9 cellular contexts compared by ENCODE assay signal in the genomic region with DNA sequence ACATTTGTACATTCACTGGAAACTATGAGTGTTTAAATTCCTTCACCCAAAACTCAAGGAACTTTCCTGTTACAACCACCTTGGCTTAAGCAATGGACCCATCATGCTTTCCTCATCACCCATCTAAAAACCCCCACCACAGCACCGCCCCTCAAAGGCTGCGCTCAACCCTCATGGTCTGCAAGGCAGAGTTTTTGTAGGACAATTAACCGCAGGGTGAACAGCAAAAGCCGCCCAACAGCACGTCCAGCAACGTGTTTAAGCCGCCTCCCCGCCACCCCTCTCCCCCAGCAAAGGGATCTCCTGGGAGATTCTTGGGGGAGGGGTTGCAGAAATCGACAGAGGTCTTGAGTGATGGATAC. TPM values are rescaled to one million over a fixed set of nuclear protein-coding genes. Genes with fewer than 3 reads are reported as not detected.
DNase-seq lines count a peak whose midpoint lies in the region; TF ChIP-seq lines count a peak whose summit lies in the region.
"Had no signal": no experiment of that assay in that cellular context is flagged by ENCODE, and none has a peak within 500 bp of the region (broad histone marks: within the 10 kb centered on the region; RNA-seq: fewer than 3 reads in every experiment).

No MANE protein-coding gene starts in this region.

- H2AK5ac ChIP-seq in neuronal stem cell (ENCODE audit: low read depth, low read length): no peak overlapping the region

- no CpG with 5 or more reads among the region's 9 CpGs for WGBS in neuronal stem cell (ENCODE audit: extremely low coverage in 2 of 2, insufficient read length in 2 of 2, insufficient replicate concordance in 1 of 2), 2 donors

- peaks cover 2 to 20% of the 10 kb centered on the region in 2 donors for H3K4me1 ChIP-seq in neuronal stem cell (ENCODE audit: control insufficient read depth in 2 of 2, insufficient read depth in 1 of 2, low read depth in 1 of 2, low read length in 2 of 2)

- H3K18ac ChIP-seq in neuronal stem cell (ENCODE audit: low read length): no peak overlapping the region

- H3K23ac ChIP-seq in neuronal stem cell (ENCODE audit: low read depth, low read length, poor library complexity): no peak overlapping the region

- no peak overlapping the region for H4K91ac ChIP-seq in neuronal stem cell (ENCODE audit: low read depth, low read length, poor library complexity)

- no peak overlapping the region for H3K9ac ChIP-seq in neuronal stem cell (ENCODE audit: low read depth, low read length, poor library complexity)

- CTCF ChIA-PET in BJ (lab: Yijun Ruan, JAX): interaction anchor here (0.8 to 1.5 kb wide), 3 partner anchors 176 to 190 kb away, joined by 3 to 6 read pairs (median 3); no protein-coding TSS in a partner anchor

- H2AFZ ChIP-seq in neuronal stem cell (ENCODE audit: low read length): peak overlapping the region; percentile 100

- H4K8ac ChIP-seq in neuronal stem cell (ENCODE audit: low read depth, low read length): no peak overlapping the region

- no peak overlapping the region for H2BK120ac ChIP-seq in neuronal stem cell (ENCODE audit: low read depth, low read length)

- H2BK5ac ChIP-seq in neuronal stem cell (ENCODE audit: low read length): no peak overlapping the region

- no peak overlapping the region for H3K14ac ChIP-seq in neuronal stem cell (ENCODE audit: low read length)

- no peak for DNase-seq in BJ (ENCODE audit: low read depth)
- peak; percentile 23 for DNase-seq in NCI-H2227 (lab: John Stamatoyannopoulos, UW; ENCODE audit: unreplicated experiment)
- DNase-seq in fibroblast of pulmonary artery (ENCODE audit: low read depth): peak; percentile 56
- DNase-seq in neuronal stem cell (ENCODE audit: low spot score): peak; percentile 29
- no peak for DNase-seq in kidney glomerular epithelial cell (lab: John Stamatoyannopoulos, UW)
- no peak for DNase-seq in GM19238 (ENCODE audit: insufficient read length, low spot score)
- no peak for DNase-seq in NCI-H1048 (lab: John Stamatoyannopoulos, UW)
- no peak for DNase-seq in NK-92 treated with Interleukin-12 subunit alpha and Interleukin-12 subunit beta, amount 100 ng/mL, for 24 hours (lab: John Stamatoyannopoulos, UW)
- DNase-seq: cerebellar nuclear complex had no signal

- peak overlapping the region; percentile 72 for H3K4me2 ChIP-seq in neuronal stem cell (ENCODE audit: insufficient read depth, low read length, poor library complexity, severe bottlenecking)

- no peak overlapping the region for H3K4ac ChIP-seq in neuronal stem cell (ENCODE audit: low read length)

- POLR2A ChIA-PET in BJ (lab: Charles Lee): no interaction called here

- TF ChIP-seq CTCF in BJ (IDR thresholded peaks at IDR 0.05; ENCODE audit: insufficient read depth, low read depth, low read length) (no peak), fibroblast of pulmonary artery (IDR thresholded peaks at IDR 0.05; ENCODE audit: low read length, missing control alignments) (no peak)

- peak overlapping the region; percentile 49; the same call in 1 of the 2 replicates for H3K4me3 ChIP-seq in BJ (ENCODE audit: low read depth, low read length)
- peak overlapping the region; percentile 78 for H3K4me3 ChIP-seq in fibroblast of pulmonary artery (replicated peaks; ENCODE audit: low read depth, low read length)
- peak overlapping the region; percentile 80 to 96 for H3K4me3 ChIP-seq in neuronal stem cell (ENCODE audit: low read length in 2 of 2)

- no peaks in the 10 kb centered on the region for H3K9me3 ChIP-seq in neuronal stem cell (replicated peaks in 1 of 2; ENCODE audit: control insufficient read depth in 2 of 2, insufficient read depth in 1 of 2, low read depth in 1 of 2, low read length in 2 of 2)

- no peaks in the 10 kb centered on the region for H3K36me3 ChIP-seq in BJ (ENCODE audit: control insufficient read depth, insufficient read depth, low read length)
- H3K36me3 ChIP-seq in neuronal stem cell (replicated peaks in 1 of 2; ENCODE audit: control insufficient read depth in 2 of 2, insufficient read depth in 2 of 2, low read length in 2 of 2): no peaks in the 10 kb centered on the region

- no peaks in the 10 kb centered on the region for H3K79me1 ChIP-seq in neuronal stem cell (ENCODE audit: low read depth, low read length)

- H2BK12ac ChIP-seq in neuronal stem cell (ENCODE audit: low read length): no peak overlapping the region

- H3K27ac ChIP-seq in neuronal stem cell (replicated peaks; ENCODE audit: low read length): no peak overlapping the region

- H3K27me3 ChIP-seq in BJ (ENCODE audit: control insufficient read depth, insufficient read depth, low read length) (peaks cover 17% of the 10 kb centered on the region), neuronal stem cell (ENCODE audit: control insufficient read depth in 3 of 3, insufficient read depth in 3 of 3, low read depth in 1 of 3, low read length in 3 of 3) (no peaks in the 10 kb centered on the region)

- H2BK15ac ChIP-seq in neuronal stem cell (ENCODE audit: low read length): no peak overlapping the region

RNA-seq across cellular contexts. Expression of gene ROR2, which starts 2.0 kb away (rescaled TPM):
- 0.59 and 1.1 TPM in 2 replicates for polyA plus RNA-seq in BJ (2011; rRNA removed)
- polyA minus RNA-seq in BJ (2011; rRNA and poly(A)+ RNA removed): 0.90 and 1.4 TPM in 2 replicates
- polyA plus RNA-seq in neuronal stem cell (2013, experiment 1 of 2): 14.0 TPM
- polyA plus RNA-seq in neuronal stem cell (2013, experiment 2 of 2): 13.8 TPM

Comparison
In these comparisons a context has a peak if more than half of its experiments do, and no peak if none do; other contexts are left out.
1. DNase-seq: peak in NCI-H2227 (single experiment), fibroblast of pulmonary artery (single experiment) and neuronal stem cell (single experiment); none in BJ (single experiment), kidney glomerular epithelial cell (single experiment), GM19238 (single experiment), NCI-H1048 (single experiment) and NK-92 treated with Interleukin-12 subunit alpha and Interleukin-12 subunit beta, amount 100 ng/mL, for 24 hours (single experiment).
2. Peak in every context shown above with its lines, with median percentiles within 50 percentile points of each other: H3K4me3 ChIP-seq.